10 cellular contexts compared by ENCODE assay signal in the genomic region with DNA sequence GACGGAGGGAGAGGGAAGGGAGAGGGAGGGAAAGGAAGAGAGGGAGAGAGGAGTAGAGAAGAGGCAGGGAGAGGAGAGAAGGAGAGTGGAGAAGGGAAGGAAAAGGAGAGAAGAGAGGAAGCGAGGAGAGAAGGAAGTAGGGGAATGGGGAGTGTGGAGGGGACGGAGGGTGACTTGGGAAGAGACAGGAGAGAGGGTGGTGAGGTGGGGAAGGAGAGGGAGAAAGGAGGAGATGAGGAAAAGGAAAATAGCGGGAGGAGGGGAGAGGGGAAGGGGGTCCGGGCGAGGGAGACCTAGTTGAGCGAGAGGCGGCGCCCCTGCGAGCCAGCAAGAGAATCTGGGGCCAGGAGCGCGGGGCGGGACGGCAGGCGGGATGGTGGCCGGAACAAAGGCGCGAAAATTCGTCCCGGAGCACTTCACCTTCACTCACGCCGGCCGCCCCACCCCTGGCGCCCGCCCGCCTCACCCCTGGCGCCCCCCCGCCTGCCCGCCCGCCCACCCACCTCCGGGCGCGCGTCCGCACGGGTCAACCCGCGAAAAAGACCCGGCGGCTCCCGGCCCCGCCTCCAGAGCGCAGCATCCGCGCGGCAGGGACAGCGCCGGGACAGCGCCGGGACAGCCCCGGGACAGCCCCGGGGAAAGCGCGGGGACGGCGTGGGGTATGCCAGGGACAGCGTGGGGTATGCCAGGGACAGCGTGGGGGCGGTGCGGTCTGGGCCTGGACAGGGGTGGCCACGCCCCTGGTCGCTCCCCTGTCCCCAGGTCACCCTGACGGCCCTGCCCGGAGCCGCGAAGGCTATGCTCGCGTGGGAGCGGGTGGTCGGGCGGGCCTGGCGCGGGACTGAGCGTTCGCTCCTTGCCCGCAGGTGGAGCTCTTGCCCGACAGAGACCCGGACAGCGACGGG. TPM values are rescaled to one million over a fixed set of nuclear protein-coding genes. Genes with fewer than 3 reads are reported as not detected.
DNase-seq lines count a peak whose midpoint lies in the region; ATAC-seq and TF ChIP-seq lines count a peak whose summit lies in the region.
"Had no signal": no experiment of that assay in that cellular context is flagged by ENCODE, and none has a peak within 500 bp of the region (broad histone marks: within the 10 kb centered on the region; RNA-seq: fewer than 3 reads in every experiment).

No MANE protein-coding gene starts in this region.

- peak overlapping the region; percentile 39 for H2AFZ ChIP-seq in smooth muscle cell (ENCODE audit: low read depth)

- in situ Hi-C loops in GM13977 (cut with MboI; ENCODE audit: low pct_unique_long_range_greater_than_20kb, low sequenced_read_pairs, unreplicated experiment) = no loop called here

- no peaks in the 10 kb centered on the region for H3K79me2 ChIP-seq in smooth muscle cell (ENCODE audit: low read depth)

- peak overlapping the region; percentile 48 for H3K4me3 ChIP-seq in smooth muscle cell
- H3K4me3 ChIP-seq in psoas muscle = no peak overlapping the region
- peak overlapping the region in 1 of 2 donors; percentile 29 for H3K4me3 ChIP-seq in right atrium auricular region
- no peak overlapping the region for H3K4me3 ChIP-seq in naive thymus-derived CD4-positive, alpha-beta T cell (ENCODE audit: low read length)

- H3K9me3 ChIP-seq in smooth muscle cell (replicated peaks; ENCODE audit: low read depth) = no peaks in the 10 kb centered on the region
- no peaks in the 10 kb centered on the region for H3K9me3 ChIP-seq in psoas muscle
- no peaks in the 10 kb centered on the region for H3K9me3 ChIP-seq in right atrium auricular region
- no peaks in the 10 kb centered on the region for H3K9me3 ChIP-seq in naive thymus-derived CD4-positive, alpha-beta T cell (ENCODE audit: control insufficient read depth in 2 of 3, low read length in 3 of 3)

- CTCF ChIA-PET in naive thymus-derived CD4-positive, alpha-beta T cell (lab: Charles Lee) = no interaction called here

- peaks cover 0 to 7% (median 4%) of the 10 kb centered on the region in 7 donors for H3K4me1 Mint-ChIP-seq in naive thymus-derived CD4-positive, alpha-beta T cell
- H3K4me1 Mint-ChIP-seq: T-helper 17 cell had no signal

- peaks cover 0 to 33% (median 9%) of the 10 kb centered on the region in 11 donors for H3K9me3 Mint-ChIP-seq in naive thymus-derived CD4-positive, alpha-beta T cell

- H3K27me3 Mint-ChIP-seq in naive thymus-derived CD4-positive, alpha-beta T cell = peaks cover 32 to 48% (median 34%) of the 10 kb centered on the region in 5 donors

- DNase-seq in GM13977 (ENCODE audit: low spot score) = peak; percentile 49
- peak; percentile 63 for DNase-seq in NCI-H774 (lab: John Stamatoyannopoulos, UW)
- no peak for DNase-seq in foreskin keratinocyte
- DNase-seq in smooth muscle cell (lab: John Stamatoyannopoulos, UW; ENCODE audit: unreplicated experiment) = no peak
- DNase-seq in psoas muscle = no peak
- DNase-seq in SKM-1 (lab: John Stamatoyannopoulos, UW; ENCODE audit: unreplicated experiment) = no peak
- no peak for DNase-seq in right atrium auricular region (ENCODE audit: low spot score)
- DNase-seq in naive thymus-derived CD4-positive, alpha-beta T cell = no peak
- DNase-seq: T-helper 17 cell had no signal

- no peak for TF ChIP-seq CTCF in GM13977 (IDR thresholded peaks at IDR 0.05; ENCODE audit: extremely low read depth, insufficient read depth, missing control alignments)
- peak; percentile 45 for TF ChIP-seq CTCF in foreskin keratinocyte (conservative IDR thresholded peaks at IDR 0.05)
- TF ChIP-seq CTCF in smooth muscle cell (IDR thresholded peaks at IDR 0.05; ENCODE audit: borderline replicate concordance, insufficient read depth, poor library complexity, severe bottlenecking) = peak; percentile 18
- no peak for TF ChIP-seq CTCF in psoas muscle (IDR thresholded peaks at IDR 0.05)
- TF ChIP-seq CTCF in right atrium auricular region (IDR thresholded peaks at IDR 0.05) = no peak

- H3K27me3 ChIP-seq in foreskin keratinocyte (peaks cover 65% of the 10 kb centered on the region), smooth muscle cell (ENCODE audit: low read depth) (peaks cover 74% of the 10 kb centered on the region), psoas muscle (ENCODE audit: insufficient read depth in 3 of 3, low read length in 2 of 3) (peaks cover 0 to 57% (median 25%) of the 10 kb centered on the region in 3 donors), right atrium auricular region (peaks cover 8 to 20% of the 10 kb centered on the region in 2 donors)
- peaks cover 0 to 5% of the 10 kb centered on the region in 2 donors for H3K27me3 ChIP-seq in naive thymus-derived CD4-positive, alpha-beta T cell (ENCODE audit: control insufficient read depth in 2 of 2, insufficient read depth in 2 of 2, low read length in 2 of 2)

- H3K4me1 ChIP-seq in foreskin keratinocyte = no peaks in the 10 kb centered on the region
- H3K4me1 ChIP-seq in smooth muscle cell (ENCODE audit: low read depth) = peaks cover 7% of the 10 kb centered on the region
- H3K4me1 ChIP-seq in psoas muscle = no peaks in the 10 kb centered on the region
- H3K4me1 ChIP-seq in right atrium auricular region = peaks cover 0 to 21% of the 10 kb centered on the region in 2 donors
- H3K4me1 ChIP-seq in naive thymus-derived CD4-positive, alpha-beta T cell (ENCODE audit: control insufficient read depth in 2 of 2, insufficient read depth in 2 of 2, low read length in 2 of 2) = no peaks in the 10 kb centered on the region

- intact Hi-C loops in psoas muscle (cut with DNase I) = no loop called here
- intact Hi-C loops in naive thymus-derived CD4-positive, alpha-beta T cell (cut with micrococcal nuclease) = loop anchor here in 1 of 2 donors (5.0 kb wide), 1 partner anchor 674 kb away; no protein-coding TSS in a partner anchor

- no peak overlapping the region for H3K27ac ChIP-seq in foreskin keratinocyte
- no peak overlapping the region for H3K27ac ChIP-seq in smooth muscle cell (ENCODE audit: low read depth)
- H3K27ac ChIP-seq in psoas muscle = no peak overlapping the region
- H3K27ac ChIP-seq in right atrium auricular region = no peak overlapping the region
- no peak overlapping the region for H3K27ac ChIP-seq in naive thymus-derived CD4-positive, alpha-beta T cell (ENCODE audit: low read depth, low read length)

- no peak overlapping the region for H3K9ac ChIP-seq in smooth muscle cell (ENCODE audit: low read depth)

- H3F3A ChIP-seq in smooth muscle cell (ENCODE audit: low read depth) = no peaks in the 10 kb centered on the region

- ATAC-seq in foreskin keratinocyte (peak; percentile 55), psoas muscle (no peak)
- no peak for ATAC-seq in naive thymus-derived CD4-positive, alpha-beta T cell
- ATAC-seq: T-helper 17 cell had no signal

- H4K20me1 ChIP-seq in smooth muscle cell (ENCODE audit: low read depth) = no peaks in the 10 kb centered on the region

- no peak overlapping the region for H3K4me3 Mint-ChIP-seq in naive thymus-derived CD4-positive, alpha-beta T cell
- H3K4me3 Mint-ChIP-seq: T-helper 17 cell had no signal

- no peaks in the 10 kb centered on the region for H3K36me3 ChIP-seq in smooth muscle cell (ENCODE audit: low read depth)
- H3K36me3 ChIP-seq in psoas muscle (ENCODE audit: insufficient read depth in 1 of 2, low read depth in 1 of 2) = no peaks in the 10 kb centered on the region
- H3K36me3 ChIP-seq in right atrium auricular region = no peaks in the 10 kb centered on the region
- no peaks in the 10 kb centered on the region for H3K36me3 ChIP-seq in naive thymus-derived CD4-positive, alpha-beta T cell (ENCODE audit: control insufficient read depth in 2 of 3, insufficient read depth in 3 of 3, low read length in 3 of 3)

- POLR2A ChIA-PET in naive thymus-derived CD4-positive, alpha-beta T cell (lab: Charles Lee) = no interaction called here

- peaks cover 0 to 16% (median 9%) of the 10 kb centered on the region in 5 donors for H3K36me3 Mint-ChIP-seq in naive thymus-derived CD4-positive, alpha-beta T cell

- under 1% methylated on average over 24 of the region's 80 CpGs for WGBS in smooth muscle cell (ENCODE audit: low lambda C conversion rate)
- 2 to 3% (median 3%) methylated on average over 31 to 80 of the region's 80 CpGs for WGBS in psoas muscle, 3 donors

- peak overlapping the region; percentile 82 for H3K4me2 ChIP-seq in smooth muscle cell

- no peak overlapping the region for H3K27ac Mint-ChIP-seq in naive thymus-derived CD4-positive, alpha-beta T cell
- H3K27ac Mint-ChIP-seq: T-helper 17 cell had no signal

RNA-seq across cellular contexts. Expression of gene VSTM2A, which starts 4.2 kb away (rescaled TPM):
- total RNA-seq in foreskin keratinocyte (not detected in 2 replicates), smooth muscle cell (0.22 TPM in 1 of 2 replicates, not detected in the other), psoas muscle (not detected), right atrium auricular region (not detected)
- polyA plus RNA-seq in foreskin keratinocyte (not detected in 2 replicates), smooth muscle cell (not detected in 2 replicates), psoas muscle (under 1 TPM in 1 of 3 donors, not detected in 2; 0.01 TPM)
- total RNA-seq in naive thymus-derived CD4-positive, alpha-beta T cell = not detected
- polyA plus RNA-seq in naive thymus-derived CD4-positive, alpha-beta T cell = not detected
- total RNA-seq: H4, T-helper 17 cell had no signal

Comparison
In these comparisons a context has a peak if more than half of its experiments do, and no peak if none do; other contexts are left out.
1. DNase-seq: peak in GM13977 (single experiment) and NCI-H774 (single experiment); none in foreskin keratinocyte (0 of 2), smooth muscle cell (single experiment), psoas muscle (0 of 2), SKM-1 (single experiment), right atrium auricular region (single experiment) and naive thymus-derived CD4-positive, alpha-beta T cell (0 of 9).
2. CTCF ChIP-seq: peak in foreskin keratinocyte (single experiment) and smooth muscle cell (single experiment); none in GM13977 (single experiment), psoas muscle (single experiment) and right atrium auricular region (0 of 2).